ENCODE assay signal across 27 cellular contexts in the genomic region with DNA sequence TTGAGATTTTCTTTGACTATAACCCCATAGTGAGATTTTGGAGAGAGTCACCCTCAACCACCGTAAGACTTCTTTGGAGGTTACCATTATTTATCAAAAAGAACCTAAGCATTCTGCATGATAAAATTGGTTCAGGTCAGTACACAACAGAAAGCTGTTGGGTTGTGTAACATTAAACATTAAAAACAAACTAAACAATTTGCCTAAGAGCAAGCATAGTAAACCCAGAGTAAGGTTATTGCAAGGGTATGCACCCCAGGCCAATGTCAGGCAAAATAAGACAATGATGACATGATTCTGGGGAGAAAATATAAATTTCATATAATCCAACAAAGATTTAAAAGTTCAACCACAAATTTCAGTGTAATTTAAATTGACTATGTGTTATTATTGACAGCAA.
"Had no signal": no experiment of that assay in that cellular context is flagged by ENCODE, and none has a peak within 500 bp of the region (broad histone marks: within the 10 kb centered on the region; RNA-seq: fewer than 3 reads in every experiment).

No MANE protein-coding gene starts in this region.

- DNase-seq: stimulated activated CD4-positive, alpha-beta T cell treated with anti-CD3 and anti-CD28 coated beads, Interleukin-2, amount 100 ng/mL, for 48 hours; stimulated activated CD4-positive, alpha-beta T cell treated with anti-CD3 and anti-CD28 coated beads, Interleukin-4, amount 100 ng/mL, for 1 hour; stimulated activated CD4-positive, alpha-beta T cell treated with anti-CD3 and anti-CD28 coated beads, Interleukin-4, amount 100 ng/mL, for 24 hours; stimulated activated CD4-positive, alpha-beta T cell treated with anti-CD3 and anti-CD28 coated beads, Interleukin-4, amount 100 ng/mL, for 4 hours; stimulated activated CD8-positive, alpha-beta memory T cell treated with anti-CD3 and anti-CD28 coated beads, Interleukin-4, amount 100 ng/mL, for 48 hours; stimulated activated naive B cell treated with anti-CD40 and anti-IgM and Interleukin-4, amounts not matched to agents 10 μg/mL and 1 μg/mL and 100 μg/mL, for 72 hours; stimulated activated naive CD4-positive, alpha-beta T cell; stimulated activated naive CD4-positive, alpha-beta T cell treated with Interleukin-2 at 50 U/mL for 16 hours; stimulated activated naive CD8-positive, alpha-beta T cell treated with anti-CD3 and anti-CD28 coated beads, Interleukin-15, amount 100 ng/mL, for 72 hours; stimulated activated naive CD8-positive, alpha-beta T cell treated with anti-CD3 and anti-CD28 coated beads, Interleukin-15, Interleukin-2, amounts not matched to agents 100 U/mL and 50 U/mL, for 24 hours; stomach; substantia nigra; testis; thyroid gland; tibial artery; transverse colon; trophoblast cell; upper lobe of left lung; upper lobe of right lung; uterus had no signal

- ATAC-seq: stimulated activated effector memory CD8-positive, alpha-beta T cell treated with anti-CD3 and anti-CD28 coated beads, Interleukin-12 subunit alpha, Interleukin-12 subunit beta, amount 100 ng/mL, for 72 hours; stimulated activated memory B cell treated with anti-CD40 and anti-IgM and Interleukin-4, amounts not matched to agents 10 μg/mL and 1 μg/mL and 100 μg/mL, for 72 hours; stimulated activated naive B cell treated with anti-CD40 and anti-IgM and Interleukin-4, amounts not matched to agents 10 μg/mL and 1 μg/mL and 100 μg/mL, for 72 hours; stimulated activated naive CD8-positive, alpha-beta T cell treated with anti-CD3 and anti-CD28 coated beads, Interleukin-15, amount 100 ng/mL, for 72 hours; stimulated activated naive CD8-positive, alpha-beta T cell treated with anti-CD3 and anti-CD28 coated beads, Interleukin-15, Interleukin-2, amounts not matched to agents 100 U/mL and 50 U/mL, for 24 hours; upper lobe of right lung had no signal

- H3K27ac ChIP-seq: stomach, suprapubic skin, testis, thoracic aorta, thyroid gland, tibial artery, tibial nerve, transverse colon, upper lobe of left lung, upper lobe of right lung, uterus, vagina had no signal

- H3K36me3 ChIP-seq: stomach, suprapubic skin, thoracic aorta, thyroid gland, tibial artery, tibial nerve, transverse colon, upper lobe of left lung, upper lobe of right lung, uterus, vagina had no signal

- H3K27me3 ChIP-seq: stomach, suprapubic skin, testis, thyroid gland, tibial artery, tibial nerve, transverse colon, upper lobe of left lung, upper lobe of right lung, uterus, vagina had no signal

- H3K4me3 ChIP-seq: stomach, suprapubic skin, testis, thoracic aorta, thyroid gland, tibial artery, tibial nerve, transverse colon, upper lobe of left lung, upper lobe of right lung, uterus, vagina had no signal

- H3K9me3 ChIP-seq: stomach, suprapubic skin, testis, thoracic aorta, thyroid gland, tibial artery, tibial nerve, transverse colon, upper lobe of left lung, upper lobe of right lung, uterus, vagina had no signal

- FAIRE-seq: urothelium cell line had no signal

- H3K4me1 ChIP-seq: suprapubic skin, testis, thyroid gland, tibial artery, tibial nerve, transverse colon, upper lobe of left lung, upper lobe of right lung, uterus, vagina had no signal
